In genomic region chr17:29138184-29138955, GRCh38 we compare ENCODE assay signal across 7 cellular contexts. TPM values are rescaled to one million over a fixed set of nuclear protein-coding genes. Genes with fewer than 3 reads are reported as not detected.
DNase-seq lines count a peak whose midpoint lies in the region; ATAC-seq and TF ChIP-seq lines count a peak whose summit lies in the region.

No MANE protein-coding gene starts in this region.

- H3K79me2 ChIP-seq in GM23338 (replicated peaks; ENCODE audit: insufficient read depth) (peaks cover 5% of the 10 kb centered on the region), fibroblast of lung (ENCODE audit: control insufficient read depth, insufficient read depth, low read length) (peaks cover 13% of the 10 kb centered on the region)

- peaks cover 9% of the 10 kb centered on the region for H3K27me3 Mint-ChIP-seq in GM23338 (ENCODE audit: insufficient read depth, low read depth, poor library complexity)
- H3K27me3 Mint-ChIP-seq in stimulated activated memory B cell treated with anti-CD40 and anti-IgM and Interleukin-4, amounts not matched to agents 10 μg/mL and 1 μg/mL and 100 μg/mL, for 72 hours: no peaks in the 10 kb centered on the region
- peaks cover 3% of the 10 kb centered on the region for H3K27me3 Mint-ChIP-seq in nephron progenitor cell (ENCODE audit: low read depth, poor library complexity)

- H3K27me3 ChIP-seq in GM23338 (ENCODE audit: insufficient read depth) (no peaks in the 10 kb centered on the region), fibroblast of lung (ENCODE audit: control insufficient read depth, insufficient read depth, low read length) (no peaks in the 10 kb centered on the region)

- H3K4me3 Mint-ChIP-seq in GM23338 (no peak overlapping the region), nephron progenitor cell (no peak overlapping the region)
- peak overlapping the region; percentile 82 for H3K4me3 Mint-ChIP-seq in stimulated activated memory B cell treated with anti-CD40 and anti-IgM and Interleukin-4, amounts not matched to agents 10 μg/mL and 1 μg/mL and 100 μg/mL, for 72 hours

- H3K4me1 ChIP-seq in GM23338 (ENCODE audit: insufficient read depth) (peaks cover 41% of the 10 kb centered on the region), fibroblast of lung (ENCODE audit: control insufficient read depth, extremely low read depth, insufficient read depth, low read length) (peaks cover 35% of the 10 kb centered on the region)

- no peaks in the 10 kb centered on the region; the same call in 2 of the 3 replicates for H3K36me3 Mint-ChIP-seq in GM23338 (ENCODE audit: low read depth)
- H3K36me3 Mint-ChIP-seq in stimulated activated memory B cell treated with anti-CD40 and anti-IgM and Interleukin-4, amounts not matched to agents 10 μg/mL and 1 μg/mL and 100 μg/mL, for 72 hours: no peaks in the 10 kb centered on the region
- no peaks in the 10 kb centered on the region for H3K36me3 Mint-ChIP-seq in nephron progenitor cell (ENCODE audit: low read depth)

- no peak overlapping the region for H3K27ac Mint-ChIP-seq in GM23338
- H3K27ac Mint-ChIP-seq in stimulated activated memory B cell treated with anti-CD40 and anti-IgM and Interleukin-4, amounts not matched to agents 10 μg/mL and 1 μg/mL and 100 μg/mL, for 72 hours: peak overlapping the region; percentile 84
- no peak overlapping the region for H3K27ac Mint-ChIP-seq in nephron progenitor cell

- ATAC-seq in GM23338: no peak
- ATAC-seq in stimulated activated memory B cell treated with anti-CD40 and anti-IgM and Interleukin-4, amounts not matched to agents 10 μg/mL and 1 μg/mL and 100 μg/mL, for 72 hours: peak; percentile 65

- H4K20me1 ChIP-seq in GM23338 (replicated peaks; ENCODE audit: insufficient read depth) (no peaks in the 10 kb centered on the region; the same call in 1 of the 2 replicates), fibroblast of lung (ENCODE audit: control insufficient read depth, extremely low read depth, insufficient read depth, low read length) (no peaks in the 10 kb centered on the region)

- H3K9ac ChIP-seq in fibroblast of lung (ENCODE audit: insufficient read depth, low read length): no peak overlapping the region

- H3K4me3 ChIP-seq in GM23338 (no peak overlapping the region), fibroblast of lung (replicated peaks in 1 of 4; ENCODE audit: control extremely low read depth in 1 of 4, insufficient read depth in 1 of 4, low read depth in 3 of 4, low read length in 4 of 4) (peak overlapping the region in 2 of 4 experiments; percentile 8 to 57)

- H3K4me1 Mint-ChIP-seq in GM23338 (peaks cover 47% of the 10 kb centered on the region), nephron progenitor cell (peaks cover 68% of the 10 kb centered on the region)
- peaks cover 70% of the 10 kb centered on the region for H3K4me1 Mint-ChIP-seq in stimulated activated memory B cell treated with anti-CD40 and anti-IgM and Interleukin-4, amounts not matched to agents 10 μg/mL and 1 μg/mL and 100 μg/mL, for 72 hours

- H3K4me2 ChIP-seq in GM23338 (peak overlapping the region; percentile 64; the same call in 1 of the 2 replicates), fibroblast of lung (ENCODE audit: extremely low read depth, insufficient read depth, low read length) (peak overlapping the region; percentile 61)

- H3K36me3 ChIP-seq in GM23338 (ENCODE audit: insufficient read depth) (no peaks in the 10 kb centered on the region), fibroblast of lung (ENCODE audit: control insufficient read depth, insufficient read depth, low read length) (no peaks in the 10 kb centered on the region)

- H3K9me3 Mint-ChIP-seq in GM23338 (no peaks in the 10 kb centered on the region), nephron progenitor cell (no peaks in the 10 kb centered on the region)
- no peaks in the 10 kb centered on the region for H3K9me3 Mint-ChIP-seq in stimulated activated memory B cell treated with anti-CD40 and anti-IgM and Interleukin-4, amounts not matched to agents 10 μg/mL and 1 μg/mL and 100 μg/mL, for 72 hours

- TF ChIP-seq CTCF in GM23338 (conservative IDR thresholded peaks at IDR 0.05; ENCODE audit: low read depth in 2 of 2): no peak
- no peak for TF ChIP-seq CTCF in fibroblast of lung (conservative IDR thresholded peaks at IDR 0.05 in 1 of 2, IDR thresholded peaks at IDR 0.05 in 1 of 2; ENCODE audit: low read depth in 1 of 2, low read length in 2 of 2)
- no peak for TF ChIP-seq CTCF in nephron progenitor cell (IDR thresholded peaks at IDR 0.05)

- H3K9me3 ChIP-seq in fibroblast of lung (ENCODE audit: control insufficient read depth, insufficient read depth, low read depth, low read length): no peaks in the 10 kb centered on the region

- DNase-seq in GM23338 (ENCODE audit: low spot score): no peak
- peak; percentile 60 for DNase-seq in activated CD4-positive, CD25-positive, alpha-beta regulatory T cell treated with anti-CD3 and anti-CD28 coated beads, Interleukin-2, amount 50 U/mL, for 72 hours
- DNase-seq in fibroblast of lung (ENCODE audit: low read depth in 2 of 2): peak in 1 of 2 donors; percentile 37
- DNase-seq in nephron progenitor cell: no peak
- DNase-seq in cerebellum (ENCODE audit: low spot score): no peak
- no peak for DNase-seq in epidermal melanocyte (ENCODE audit: insufficient read length, low spot score)

- H2AFZ ChIP-seq in GM23338 (no peak overlapping the region), fibroblast of lung (ENCODE audit: low read length) (no peak overlapping the region)

- no peak overlapping the region for H3K27ac ChIP-seq in GM23338 (ENCODE audit: low read depth)
- H3K27ac ChIP-seq in fibroblast of lung (ENCODE audit: insufficient read depth, low read length): no peak overlapping the region

- no peaks in the 10 kb centered on the region for H3K9me2 ChIP-seq in GM23338 (ENCODE audit: insufficient read depth)

- peaks cover 5% of the 10 kb centered on the region; the same call in 1 of the 2 replicates for H3F3A ChIP-seq in GM23338 (replicated peaks; ENCODE audit: low read depth)

TF ChIP-seq in GM23338, 12 proteins besides CTCF, POLR2A, EP300 and RAD21:
- TF ChIP-seq NANOG (IDR thresholded peaks at IDR 0.05; ENCODE audit: borderline replicate concordance): no peak
- no peak for TF ChIP-seq REST (IDR thresholded peaks at IDR 0.05; ENCODE audit: unreplicated experiment)
- TF ChIP-seq EZH2 (IDR thresholded peaks at IDR 0.05; ENCODE audit: low read depth, unreplicated experiment): no peak

RNA-seq across cellular contexts. Expression of gene MYO18A, which starts 41.8 kb away (rescaled TPM):
- total RNA-seq in GM23338 (2014; rRNA removed; shearing (Covaris generic)): 23.9 and 37.5 TPM in 2 replicates
- polyA plus RNA-seq in GM23338 (2016; fragmentation: Nextera tagmentation; extraction: Ambion mirVana): 16.7 and 18.3 TPM in 2 replicates
- total RNA-seq in fibroblast of lung: 50.3 and 133 TPM in 2 replicates
- 11.7 and 17.5 TPM in 2 replicates for polyA plus RNA-seq in fibroblast of lung
- 34.5 and 50.8 TPM in 2 replicates for polyA plus RNA-seq in fibroblast of lung (2012)
- polyA minus RNA-seq in fibroblast of lung (ENCODE audit: low replicate concordance): 70.6 and 134 TPM in 2 replicates
- total RNA-seq in cerebellum: 33.6 TPM
